ENCODE assay signal across 13 cellular contexts in genomic region chr2:77999376-77999775, GRCh38.
DNase-seq lines count a peak whose midpoint lies in the region; TF ChIP-seq lines count a peak whose summit lies in the region.
"Had no signal": no experiment of that assay in that cellular context is flagged by ENCODE, and none has a peak within 500 bp of the region (broad histone marks: within the 10 kb centered on the region; RNA-seq: fewer than 3 reads in every experiment).

No MANE protein-coding gene starts in this region.

- no peaks in the 10 kb centered on the region for H3K27me3 ChIP-seq in tibial artery
- H3K27me3 ChIP-seq: BLaER1 had no signal

- intact Hi-C loops in tibial artery (cut with DNase I; ENCODE audit: low total_unique reads): no loop called here
- intact Hi-C loops in activated CD4-positive, alpha-beta T cell treated with anti-CD3 and anti-CD28 coated beads, Interleukin-2, amount 10 ng/mL, durations not matched to agents 24 days and 14 days (cut with micrococcal nuclease): no loop called here

- H3K4me1 Mint-ChIP-seq in activated CD4-positive, alpha-beta T cell treated with anti-CD3 and anti-CD28 coated beads, Interleukin-2, amount 10 ng/mL, durations not matched to agents 24 days and 14 days: no peaks in the 10 kb centered on the region
- H3K4me1 Mint-ChIP-seq: CD4-positive, CD25-positive, alpha-beta regulatory T cell had no signal

- H3K9me3 Mint-ChIP-seq in activated CD4-positive, alpha-beta T cell treated with anti-CD3 and anti-CD28 coated beads, Interleukin-2, amount 10 ng/mL, durations not matched to agents 24 days and 14 days: no peaks in the 10 kb centered on the region

- no peaks in the 10 kb centered on the region for H3K4me1 ChIP-seq in tibial artery
- H3K4me1 ChIP-seq: BLaER1 had no signal

- no peak overlapping the region for H3K4me3 Mint-ChIP-seq in activated CD4-positive, alpha-beta T cell treated with anti-CD3 and anti-CD28 coated beads, Interleukin-2, amount 10 ng/mL, durations not matched to agents 24 days and 14 days
- H3K4me3 Mint-ChIP-seq: CD4-positive, CD25-positive, alpha-beta regulatory T cell; HFFc6 had no signal

- no peaks in the 10 kb centered on the region for H3K36me3 ChIP-seq in tibial artery
- H3K36me3 ChIP-seq: BLaER1 had no signal

- H3K27me3 Mint-ChIP-seq in activated CD4-positive, alpha-beta T cell treated with anti-CD3 and anti-CD28 coated beads, Interleukin-2, amount 10 ng/mL, durations not matched to agents 24 days and 14 days: no peaks in the 10 kb centered on the region
- H3K27me3 Mint-ChIP-seq: CD4-positive, CD25-positive, alpha-beta regulatory T cell had no signal

- H3K27ac ChIP-seq in tibial artery: no peak overlapping the region
- H3K27ac ChIP-seq: BLaER1, HL-60 had no signal

- no peak overlapping the region for H3K27ac Mint-ChIP-seq in activated CD4-positive, alpha-beta T cell treated with anti-CD3 and anti-CD28 coated beads, Interleukin-2, amount 10 ng/mL, durations not matched to agents 24 days and 14 days
- H3K27ac Mint-ChIP-seq: CD4-positive, CD25-positive, alpha-beta regulatory T cell; HFFc6 had no signal

- H3K36me3 Mint-ChIP-seq in activated CD4-positive, alpha-beta T cell treated with anti-CD3 and anti-CD28 coated beads, Interleukin-2, amount 10 ng/mL, durations not matched to agents 24 days and 14 days (ENCODE audit: low read depth): no peaks in the 10 kb centered on the region
- H3K36me3 Mint-ChIP-seq: CD4-positive, CD25-positive, alpha-beta regulatory T cell had no signal

- H3K4me3 ChIP-seq in tibial artery: no peak overlapping the region
- H3K4me3 ChIP-seq: BLaER1 had no signal

- no peaks in the 10 kb centered on the region for H3K9me3 ChIP-seq in tibial artery
- H3K9me3 ChIP-seq: BLaER1 had no signal

- DNase-seq in HS-5 (ENCODE audit: low read depth) (peak; percentile 11), OCI-M1 (lab: John Stamatoyannopoulos, UW) (peak; percentile 1), renal cortical epithelial cell (ENCODE audit: low read depth) (peak; percentile 12), NCI-H2029 treated with DMSO at 0.1 percent for 48 hours (lab: John Stamatoyannopoulos, UW) (no peak), tibial artery (no peak)
- no peak for DNase-seq in activated CD4-positive, alpha-beta T cell treated with anti-CD3 and anti-CD28 coated beads, Interleukin-2, amount 10 ng/mL, durations not matched to agents 24 days and 14 days
- DNase-seq: CD4-positive, CD25-positive, alpha-beta regulatory T cell; DMS53; GF-D8; HCEC 1CT; HFFc6 had no signal

- TF ChIP-seq CTCF in tibial artery (IDR thresholded peaks at IDR 0.05): no peak

Comparison
In these comparisons a context has a peak if more than half of its experiments do, and no peak if none do; other contexts are left out.
1. DNase-seq: peak in HS-5 (single experiment), OCI-M1 (single experiment) and renal cortical epithelial cell (single experiment); none in NCI-H2029 treated with DMSO at 0.1 percent for 48 hours (single experiment), tibial artery (0 of 2) and activated CD4-positive, alpha-beta T cell treated with anti-CD3 and anti-CD28 coated beads, Interleukin-2, amount 10 ng/mL, durations not matched to agents 24 days and 14 days (single experiment).